In the genomic region with DNA sequence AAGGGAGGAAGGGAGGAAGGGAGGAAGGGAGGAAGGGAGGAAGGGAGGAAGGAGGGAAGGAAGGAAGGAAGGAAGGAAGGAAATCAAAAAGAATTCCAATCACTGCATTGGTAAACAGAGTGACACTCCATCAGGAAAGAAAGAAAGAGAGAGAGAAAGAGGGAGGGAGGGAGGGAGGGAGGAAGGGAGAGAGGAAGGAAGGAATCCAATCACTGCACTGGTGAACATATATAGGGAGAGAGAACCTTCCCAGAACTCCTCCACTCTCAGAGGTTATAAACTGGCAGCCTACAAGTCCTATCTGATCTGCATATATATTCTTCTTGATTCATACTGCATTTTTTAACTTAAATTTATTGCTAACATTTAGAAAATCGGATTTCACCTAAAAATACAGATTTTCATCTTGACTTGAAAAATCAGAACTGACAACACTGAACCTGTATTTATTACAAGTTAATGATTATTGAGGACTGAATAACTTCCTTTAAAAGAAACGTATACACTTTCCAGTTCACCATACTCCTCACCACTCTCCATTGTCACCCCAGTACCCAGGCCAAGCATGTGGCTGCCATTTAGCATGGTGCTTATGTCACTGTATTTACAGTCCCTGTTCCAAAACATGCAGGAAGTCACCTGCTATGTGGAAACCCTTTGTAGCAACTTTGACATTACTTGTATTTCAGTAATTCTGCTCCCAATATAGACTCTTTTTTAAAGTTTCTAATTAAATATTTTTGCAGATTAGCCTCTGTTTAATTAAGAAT, we compare ENCODE assay signal across 19 cellular contexts.
DNase-seq lines count a peak whose midpoint lies in the region; ATAC-seq and TF ChIP-seq lines count a peak whose summit lies in the region.
"Had no signal": no experiment of that assay in that cellular context is flagged by ENCODE, and none has a peak within 500 bp of the region (broad histone marks: within the 10 kb centered on the region; RNA-seq: fewer than 3 reads in every experiment).

No MANE protein-coding gene starts in this region.

- H3K27me3 Mint-ChIP-seq in dendritic cell treated with granulocyte-macrophage colony-stimulating factor and Interleukin-4, amounts not matched to agents 40 ng/mL and 50 ng/mL, for 4 days = no peaks in the 10 kb centered on the region
- no peaks in the 10 kb centered on the region for H3K27me3 Mint-ChIP-seq in H9 (ENCODE audit: low read depth)

- no peak for TF ChIP-seq POLR2A in IMR-90 (IDR thresholded peaks at IDR 0.05; ENCODE audit: low read depth, low read length)

- H3K4me3 ChIP-seq in IMR-90 (ENCODE audit: insufficient read depth, low read depth, low read length) (no peak overlapping the region), muscle layer of duodenum (ENCODE audit: low read depth in 1 of 2, low read length in 2 of 2) (no peak overlapping the region), thoracic aorta (no peak overlapping the region)
- H3K4me3 ChIP-seq: GM23248 had no signal

- DNase-seq in IMR-90 (no peak), thoracic aorta (ENCODE audit: low spot score) (no peak), NCI-H1092 (lab: John Stamatoyannopoulos, UW) (no peak), H9 (no peak), HuH-7 (ENCODE audit: low spot score) (no peak)
- DNase-seq: BE2C; GM23248; H7; NCI-H1105; NCI-H146; NCI-H1930; NCI-H2107; NCI-H446; NCI-H526; NCI-H82; NK-92 treated with Interleukin-12 subunit alpha and Interleukin-12 subunit beta, amount 100 ng/mL, for 24 hours; PC-3 had no signal

- no peak overlapping the region for H4K91ac ChIP-seq in IMR-90 (ENCODE audit: insufficient read depth, low read depth, low read length)
- H4K91ac ChIP-seq in H9 (ENCODE audit: insufficient read length, low read depth, low read length) = no peak overlapping the region

- H3K27ac ChIP-seq in IMR-90 (ENCODE audit: insufficient read depth, low read length) = no peak overlapping the region
- H3K27ac ChIP-seq in muscle layer of duodenum (ENCODE audit: low read length) = peak overlapping the region; percentile 48
- H3K27ac ChIP-seq in thoracic aorta = peak overlapping the region; percentile 38 to 45
- H3K27ac ChIP-seq in H9 (ENCODE audit: insufficient read length, low read depth, low read length) = no peak overlapping the region

- H3K9ac ChIP-seq in IMR-90 (ENCODE audit: low read depth, low read length) (no peak overlapping the region), H9 (ENCODE audit: extremely low read depth, insufficient read length, low read length) (no peak overlapping the region)

- H2BK5ac ChIP-seq in IMR-90 (ENCODE audit: low read depth, low read length, poor library complexity, severe bottlenecking) = no peak overlapping the region
- no peak overlapping the region for H2BK5ac ChIP-seq in H9 (ENCODE audit: insufficient read length, low read length)

- no peak overlapping the region for H3K56ac ChIP-seq in IMR-90 (ENCODE audit: extremely low read depth, insufficient read depth, low read length)
- no peak overlapping the region for H3K56ac ChIP-seq in H9 (ENCODE audit: insufficient read length, low read depth, low read length)

- no peak overlapping the region for H3T11ph ChIP-seq in H9 (ENCODE audit: low read length)

- peaks cover 20% of the 10 kb centered on the region for H3K4me1 Mint-ChIP-seq in dendritic cell treated with granulocyte-macrophage colony-stimulating factor and Interleukin-4, amounts not matched to agents 40 ng/mL and 50 ng/mL, for 4 days (ENCODE audit: low read depth)
- no peaks in the 10 kb centered on the region for H3K4me1 Mint-ChIP-seq in H9

- intact Hi-C loops in IMR-90 (cut with micrococcal nuclease) = no loop called here
- intact Hi-C loops in dendritic cell treated with granulocyte-macrophage colony-stimulating factor and Interleukin-4, amounts not matched to agents 40 ng/mL and 50 ng/mL, for 4 days (cut with micrococcal nuclease) = no loop called here

- H2AK5ac ChIP-seq in IMR-90 (ENCODE audit: low read depth, low read length) (0 out of 2 replicates have a peak overlapping the region, but pooled peaks have one; percentile 79), H9 (ENCODE audit: insufficient read length, low read length) (no peak overlapping the region)

- H3K9me3 ChIP-seq in IMR-90 (ENCODE audit: control insufficient read depth, insufficient read depth, low read length) (no peaks in the 10 kb centered on the region), muscle layer of duodenum (ENCODE audit: control insufficient read depth in 1 of 2, low read length in 2 of 2) (no peaks in the 10 kb centered on the region), thoracic aorta (no peaks in the 10 kb centered on the region), H9 (ENCODE audit: control insufficient read depth, low read depth, low read length) (no peaks in the 10 kb centered on the region)
- H3K9me3 ChIP-seq: BE2C had no signal

- H3K4me1 ChIP-seq in IMR-90 (ENCODE audit: control insufficient read depth, insufficient read depth, low read length) (peaks cover 10% of the 10 kb centered on the region), muscle layer of duodenum (ENCODE audit: control insufficient read depth in 1 of 2, insufficient read depth in 2 of 2, low read length in 2 of 2) (peaks cover 0 to 3% of the 10 kb centered on the region in 2 donors), thoracic aorta (ENCODE audit: control insufficient read depth in 1 of 2, low read depth in 2 of 2) (peaks cover 20 to 49% of the 10 kb centered on the region in 2 donors), H9 (ENCODE audit: insufficient read depth, low read length) (no peaks in the 10 kb centered on the region)
- H3K4me1 ChIP-seq: BE2C had no signal

- no peaks in the 10 kb centered on the region for H3K79me2 ChIP-seq in H9 (ENCODE audit: insufficient read depth, low read length)

- no peak overlapping the region for H2AFZ ChIP-seq in IMR-90 (replicated peaks; ENCODE audit: low read length, poor library complexity)
- no peak overlapping the region for H2AFZ ChIP-seq in H9 (ENCODE audit: low read length)
- H2AFZ ChIP-seq: GM23248 had no signal

- no peaks in the 10 kb centered on the region for H3K23me2 ChIP-seq in H9 (ENCODE audit: insufficient read length, low read depth, low read length, poor library complexity, severe bottlenecking)

- H2BK20ac ChIP-seq in IMR-90 (ENCODE audit: low read depth, low read length) = no peak overlapping the region
- no peak overlapping the region for H2BK20ac ChIP-seq in H9 (ENCODE audit: low read depth, low read length, poor library complexity, severe bottlenecking)

- H2AK9ac ChIP-seq in IMR-90 (replicated peaks; ENCODE audit: low read depth, low read length, poor library complexity) = no peak overlapping the region

- TF ChIP-seq RAD21 in IMR-90 (IDR thresholded peaks at IDR 0.05; ENCODE audit: low read length) = no peak

- H3K4ac ChIP-seq in IMR-90 (ENCODE audit: low read depth, low read length) (0 out of 2 replicates have a peak overlapping the region, but pooled peaks have one; percentile 37), H9 (ENCODE audit: low read depth, low read length) (no peak overlapping the region)

- H3K4me2 ChIP-seq in IMR-90 (ENCODE audit: low read depth, low read length) (no peak overlapping the region), H9 (ENCODE audit: insufficient read depth, insufficient read length, low read length) (no peak overlapping the region)

- POLR2A ChIA-PET in IMR-90 (lab: Charles Lee; ENCODE audit: unreplicated experiment) = no interaction called here

- H4K5ac ChIP-seq in IMR-90 (ENCODE audit: low read depth, low read length) = no peak overlapping the region
- no peak overlapping the region for H4K5ac ChIP-seq in H9 (ENCODE audit: insufficient read length, low read depth, low read length)

- dilution Hi-C loops in IMR-90 (cut with HindIII; ENCODE audit: low sequenced_read_pairs, unreplicated experiment) = no loop called here

- H4K8ac ChIP-seq in IMR-90 (ENCODE audit: low read depth in 2 of 2, low read length in 2 of 2) = no peak overlapping the region; a peak in 1 of 4 replicates
- H4K8ac ChIP-seq in H9 (replicated peaks; ENCODE audit: insufficient read length, low read depth, low read length) = no peak overlapping the region

- no peaks in the 10 kb centered on the region; the same call in 1 of the 2 replicates for H4K20me1 ChIP-seq in IMR-90 (ENCODE audit: insufficient read depth, low read length)
- H4K20me1 ChIP-seq in H9 (ENCODE audit: control insufficient read depth, insufficient read depth, insufficient read length) = no peaks in the 10 kb centered on the region

- H3K18ac ChIP-seq in IMR-90 (ENCODE audit: low read depth, low read length) (no peak overlapping the region; the same call in 1 of the 2 replicates), H9 (ENCODE audit: insufficient read length, low read depth, low read length) (no peak overlapping the region)

- no CpG with 5 or more reads among the region's 2 CpGs for WGBS in IMR-90 (ENCODE audit: extremely low coverage in 2 of 2, insufficient read length in 1 of 2), 2 experiments
- no CpG with 5 or more reads among the region's 2 CpGs for WGBS in H9 (ENCODE audit: extremely low coverage, insufficient read length, low lambda C conversion rate)

- CTCF ChIA-PET in IMR-90 (lab: Yijun Ruan, JAX) = no interaction called here

- no peak for ATAC-seq in IMR-90 (ENCODE audit: low read depth)
- no peak for ATAC-seq in thoracic aorta (ENCODE audit: insufficient number of reproducible peaks, low FRiP score, low read depth)
- ATAC-seq: PC-3 had no signal

- H3K36me3 ChIP-seq in IMR-90 (ENCODE audit: control insufficient read depth, insufficient read depth, low read length) (peaks cover 30% of the 10 kb centered on the region), muscle layer of duodenum (ENCODE audit: control insufficient read depth in 1 of 2, insufficient read depth in 2 of 2, low read length in 2 of 2) (no peaks in the 10 kb centered on the region), thoracic aorta (peaks cover 13% of the 10 kb centered on the region)
- H3K36me3 ChIP-seq: BE2C had no signal

- no peaks in the 10 kb centered on the region for H3K36me3 Mint-ChIP-seq in dendritic cell treated with granulocyte-macrophage colony-stimulating factor and Interleukin-4, amounts not matched to agents 40 ng/mL and 50 ng/mL, for 4 days (ENCODE audit: low read depth)
- H3K36me3 Mint-ChIP-seq in H9 (ENCODE audit: insufficient read depth in 1 of 3, low read depth in 3 of 3) = peaks cover 0 to 9% (median 2%) of the 10 kb centered on the region in 3 experiments; a peak in 3 of 7 replicates

- no peak overlapping the region for H2BK12ac ChIP-seq in H9 (ENCODE audit: insufficient read length, low read depth, low read length)

- no TSS peak for BruUV-seq in IMR-90 (replicated peaks; lab: Mats Ljungman, UMichigan)

- peaks cover 0 to 15% of the 10 kb centered on the region in 2 experiments; a peak in 3 of 4 replicates for H3K79me1 ChIP-seq in IMR-90 (ENCODE audit: low read depth in 1 of 2, low read length in 2 of 2)
- H3K79me1 ChIP-seq in H9 (ENCODE audit: insufficient read depth, low read depth, low read length, poor library complexity, severe bottlenecking) = no peaks in the 10 kb centered on the region

- H3K23ac ChIP-seq in IMR-90 (ENCODE audit: low read depth, low read length) = no peak overlapping the region
- no peak overlapping the region for H3K23ac ChIP-seq in H9 (ENCODE audit: insufficient read length, low read depth, low read length)

- H3K9me1 ChIP-seq in IMR-90 (ENCODE audit: insufficient read depth, low read length) = peaks cover 14% of the 10 kb centered on the region

- TF ChIP-seq CTCF in IMR-90 (conservative IDR thresholded peaks at IDR 0.05; ENCODE audit: low read depth, low read length) (no peak), thoracic aorta (IDR thresholded peaks at IDR 0.05) (no peak), H9 (conservative IDR thresholded peaks at IDR 0.05) (no peak)

- H2BK120ac ChIP-seq in IMR-90 (ENCODE audit: low read depth, low read length) = no peak overlapping the region
- no peak overlapping the region for H2BK120ac ChIP-seq in H9 (ENCODE audit: low read depth, low read length, poor library complexity, severe bottlenecking)

- H3K14ac ChIP-seq in IMR-90 (replicated peaks; ENCODE audit: low read depth, low read length) (no peak overlapping the region), H9 (ENCODE audit: insufficient read depth, low read length) (no peak overlapping the region)

- peak overlapping the region; percentile 14 for H3K27ac Mint-ChIP-seq in dendritic cell treated with granulocyte-macrophage colony-stimulating factor and Interleukin-4, amounts not matched to agents 40 ng/mL and 50 ng/mL, for 4 days
- no peak overlapping the region for H3K27ac Mint-ChIP-seq in H9

- H3K27me3 ChIP-seq in IMR-90 (ENCODE audit: control insufficient read depth, insufficient read depth, low read length) (no peaks in the 10 kb centered on the region), muscle layer of duodenum (ENCODE audit: low read depth, low read length) (no peaks in the 10 kb centered on the region), thoracic aorta (replicated peaks; ENCODE audit: insufficient read depth) (no peaks in the 10 kb centered on the region), H9 (ENCODE audit: insufficient read depth, low read length) (no peaks in the 10 kb centered on the region)
- H3K27me3 ChIP-seq: BE2C had no signal

- H2BK15ac ChIP-seq in IMR-90 (ENCODE audit: low read depth, low read length) (no peak overlapping the region), H9 (ENCODE audit: low read depth, low read length) (no peak overlapping the region)

- H3K4me3 Mint-ChIP-seq in dendritic cell treated with granulocyte-macrophage colony-stimulating factor and Interleukin-4, amounts not matched to agents 40 ng/mL and 50 ng/mL, for 4 days = no peak overlapping the region
- no peak overlapping the region for H3K4me3 Mint-ChIP-seq in H9

- H3K9me3 Mint-ChIP-seq in dendritic cell treated with granulocyte-macrophage colony-stimulating factor and Interleukin-4, amounts not matched to agents 40 ng/mL and 50 ng/mL, for 4 days = no peaks in the 10 kb centered on the region
- no peaks in the 10 kb centered on the region for H3K9me3 Mint-ChIP-seq in H9

- in situ Hi-C loops in IMR-90 (cut with MboI; ENCODE audit: low sequenced_read_pairs) = no loop called here

Comparison
In these comparisons a context has a peak if more than half of its experiments do, and no peak if none do; other contexts are left out.
1. H3K27ac ChIP-seq: peak in muscle layer of duodenum (single experiment) and thoracic aorta (2 of 2); none in IMR-90 (single experiment) and H9 (single experiment).